ENCODE assay signal across 9 cellular contexts in the genomic region with DNA sequence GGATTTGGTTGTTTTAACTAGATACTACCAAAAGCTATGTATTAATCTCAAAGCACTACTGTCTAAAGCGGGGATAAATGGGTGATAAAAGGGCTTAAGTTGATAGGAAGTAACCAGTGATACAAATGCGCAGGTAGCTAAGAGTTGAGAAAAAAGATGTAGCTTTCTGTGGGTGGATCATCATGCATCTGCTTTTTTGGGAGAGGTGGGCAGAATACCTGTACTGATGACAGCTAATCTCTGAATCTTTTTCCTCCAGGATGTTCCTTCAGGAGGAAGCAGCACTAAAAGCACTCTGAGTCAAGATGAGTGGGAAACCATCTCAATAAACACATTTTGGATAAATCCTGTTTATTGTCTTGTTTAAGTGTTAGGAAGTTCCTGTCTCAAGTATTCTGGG. TPM values are rescaled to one million over a fixed set of nuclear protein-coding genes. Genes with fewer than 3 reads are reported as not detected.
DNase-seq lines count a peak whose midpoint lies in the region; ATAC-seq and TF ChIP-seq lines count a peak whose summit lies in the region.
"Had no signal": no experiment of that assay in that cellular context is flagged by ENCODE, and none has a peak within 500 bp of the region (broad histone marks: within the 10 kb centered on the region; RNA-seq: fewer than 3 reads in every experiment).

No MANE protein-coding gene starts in this region.

- peak overlapping the region; percentile 95 for H3K4me2 ChIP-seq in Loucy (ENCODE audit: low read depth, low read length, poor library complexity, severe bottlenecking)

- no peaks in the 10 kb centered on the region for H3K27me3 ChIP-seq in BJ (ENCODE audit: control insufficient read depth, insufficient read depth, low read length)
- H3K27me3 ChIP-seq in Loucy (ENCODE audit: insufficient read depth, low read length, poor library complexity, severe bottlenecking), result no peaks in the 10 kb centered on the region

- no peak for ATAC-seq in GM21528 (IDR thresholded peaks at IDR 0.05; ENCODE audit: low FRiP score, unreplicated experiment)

- no peak for TF ChIP-seq POLR2A in erythroblast (IDR thresholded peaks at IDR 0.05; ENCODE audit: low read length)

- CTCF ChIA-PET in BJ (lab: Yijun Ruan, JAX), result interaction anchor here (1.2 kb wide), 1 partner anchor 45 kb away, joined by 3 read pairs; the partner anchor contains the start of gene DENND4B

- 0 out of 2 replicates have a peak, but pooled peaks cover 8% of the 10 kb centered on the region for H3F3A ChIP-seq in Loucy (ENCODE audit: low read depth)

- H3K4me1 ChIP-seq in Loucy (ENCODE audit: insufficient read depth, low read length, poor library complexity, severe bottlenecking), result peaks cover 21% of the 10 kb centered on the region

- H4K20me1 ChIP-seq in Loucy (ENCODE audit: insufficient read depth, low read length, poor library complexity, severe bottlenecking), result peaks cover 24% of the 10 kb centered on the region

- no peak overlapping the region for H2AFZ ChIP-seq in Loucy (ENCODE audit: low read length)

- peak overlapping the region; percentile 93 for H3K9ac ChIP-seq in Loucy (ENCODE audit: low read depth, low read length, poor library complexity, severe bottlenecking)

- peaks cover 56% of the 10 kb centered on the region for H3K36me3 Mint-ChIP-seq in dendritic cell treated with granulocyte-macrophage colony-stimulating factor and Interleukin-4, amounts not matched to agents 40 ng/mL and 50 ng/mL, for 4 days (ENCODE audit: low read depth)
- peaks cover 34% of the 10 kb centered on the region for H3K36me3 Mint-ChIP-seq in nephron (ENCODE audit: low read depth)

- no peaks in the 10 kb centered on the region for H3K9me3 Mint-ChIP-seq in dendritic cell treated with granulocyte-macrophage colony-stimulating factor and Interleukin-4, amounts not matched to agents 40 ng/mL and 50 ng/mL, for 4 days
- H3K9me3 Mint-ChIP-seq in nephron, result no peaks in the 10 kb centered on the region

- POLR2A ChIA-PET in BJ (lab: Charles Lee), result no interaction called here

- peaks cover 42% of the 10 kb centered on the region for H3K4me1 Mint-ChIP-seq in dendritic cell treated with granulocyte-macrophage colony-stimulating factor and Interleukin-4, amounts not matched to agents 40 ng/mL and 50 ng/mL, for 4 days (ENCODE audit: low read depth)
- peaks cover 31% of the 10 kb centered on the region for H3K4me1 Mint-ChIP-seq in nephron

- H3K27me3 Mint-ChIP-seq in dendritic cell treated with granulocyte-macrophage colony-stimulating factor and Interleukin-4, amounts not matched to agents 40 ng/mL and 50 ng/mL, for 4 days, result no peaks in the 10 kb centered on the region
- H3K27me3 Mint-ChIP-seq in nephron (ENCODE audit: low read depth), result no peaks in the 10 kb centered on the region

- TF ChIP-seq CTCF in BJ (IDR thresholded peaks at IDR 0.05; ENCODE audit: insufficient read depth, low read depth, low read length) (no peak), Loucy (conservative IDR thresholded peaks at IDR 0.05; ENCODE audit: low read length) (no peak), nephron (IDR thresholded peaks at IDR 0.05; ENCODE audit: unreplicated experiment in 3 of 3) (no peak)

- H3K4me3 Mint-ChIP-seq in dendritic cell treated with granulocyte-macrophage colony-stimulating factor and Interleukin-4, amounts not matched to agents 40 ng/mL and 50 ng/mL, for 4 days, result peak overlapping the region; percentile 91
- H3K4me3 Mint-ChIP-seq in nephron, result peak overlapping the region; percentile 91 to 96 (median 92)

- H3K36me3 ChIP-seq in BJ (ENCODE audit: control insufficient read depth, insufficient read depth, low read length) (no peaks in the 10 kb centered on the region), Loucy (ENCODE audit: insufficient read depth, low read length) (peaks cover 23% of the 10 kb centered on the region)

- peak overlapping the region; percentile 98 for H3K27ac Mint-ChIP-seq in dendritic cell treated with granulocyte-macrophage colony-stimulating factor and Interleukin-4, amounts not matched to agents 40 ng/mL and 50 ng/mL, for 4 days
- peak overlapping the region; percentile 75 to 94 (median 85) for H3K27ac Mint-ChIP-seq in nephron

- H3K9me2 ChIP-seq in Loucy (replicated peaks; ENCODE audit: low read depth, low read length), result no peaks in the 10 kb centered on the region

- no peaks in the 10 kb centered on the region for H3K9me3 ChIP-seq in Loucy (ENCODE audit: insufficient read depth, low read depth, low read length)

- H3K79me2 ChIP-seq in Loucy (ENCODE audit: insufficient read depth, low read length), result peaks cover 35% of the 10 kb centered on the region

- in situ Hi-C loops in ACHN (cut with HindIII; ENCODE audit: low pct_ligation_motif_present, low pct_unique_long_range_greater_than_20kb, low sequenced_read_pairs), result no loop called here

- H3K4me3 ChIP-seq in BJ (ENCODE audit: low read depth, low read length), result peak overlapping the region; percentile 71
- peak overlapping the region; percentile 85 for H3K4me3 ChIP-seq in Loucy (ENCODE audit: low read length, poor library complexity, severe bottlenecking)

- intact Hi-C loops in dendritic cell treated with granulocyte-macrophage colony-stimulating factor and Interleukin-4, amounts not matched to agents 40 ng/mL and 50 ng/mL, for 4 days (cut with micrococcal nuclease), result loop anchor here (2.0 to 5.0 kb wide), 2 partner anchors 190 to 321 kb away; partner anchors contain the start of gene ILF2

- DNase-seq in BJ (ENCODE audit: low read depth) (no peak), SHP77 treated with DMSO at 0.1 percent for 48 hours (lab: John Stamatoyannopoulos, UW) (no peak), erythroblast (lab: John Stamatoyannopoulos, UW) (no peak), ACHN (no peak)
- DNase-seq: activated gamma-delta T cell treated with Interleukin-2 at 50 U/mL for 16 hours had no signal

RNA-seq across cellular contexts. Expression of gene RPS27, which starts 1.2 kb away (rescaled TPM):
- polyA plus RNA-seq in BJ (2011; rRNA removed), result 8,584 and 9,070 TPM in 2 replicates
- 233 and 296 TPM in 2 replicates for polyA minus RNA-seq in BJ (2011; rRNA and poly(A)+ RNA removed)

RNA-seq across cellular contexts. Expression of gene RAB13, which starts 5.7 kb away (rescaled TPM):
- 69.5 and 92.8 TPM in 2 replicates for polyA plus RNA-seq in BJ (2011; rRNA removed)
- 15.7 and 18.4 TPM in 2 replicates for polyA minus RNA-seq in BJ (2011; rRNA and poly(A)+ RNA removed)

RNA-seq across cellular contexts. Expression of gene JTB, which starts 14.3 kb away (rescaled TPM):
- 189 and 227 TPM in 2 replicates for polyA plus RNA-seq in BJ (2011; rRNA removed)
- 38.3 and 54.4 TPM in 2 replicates for polyA minus RNA-seq in BJ (2011; rRNA and poly(A)+ RNA removed)

RNA-seq across cellular contexts. Expression of gene CREB3L4, which starts 24.1 kb away (rescaled TPM):
- polyA plus RNA-seq in BJ (2011; rRNA removed), result 8.0 and 8.7 TPM in 2 replicates
- 3.6 and 6.2 TPM in 2 replicates for polyA minus RNA-seq in BJ (2011; rRNA and poly(A)+ RNA removed)

RNA-seq across cellular contexts. Expression of gene SLC39A1, which starts 28.5 kb away (rescaled TPM):
- polyA plus RNA-seq in BJ (2011; rRNA removed), result 97.6 and 121 TPM in 2 replicates
- polyA minus RNA-seq in BJ (2011; rRNA and poly(A)+ RNA removed), result 47.4 and 67.6 TPM in 2 replicates
